In the genomic region with DNA sequence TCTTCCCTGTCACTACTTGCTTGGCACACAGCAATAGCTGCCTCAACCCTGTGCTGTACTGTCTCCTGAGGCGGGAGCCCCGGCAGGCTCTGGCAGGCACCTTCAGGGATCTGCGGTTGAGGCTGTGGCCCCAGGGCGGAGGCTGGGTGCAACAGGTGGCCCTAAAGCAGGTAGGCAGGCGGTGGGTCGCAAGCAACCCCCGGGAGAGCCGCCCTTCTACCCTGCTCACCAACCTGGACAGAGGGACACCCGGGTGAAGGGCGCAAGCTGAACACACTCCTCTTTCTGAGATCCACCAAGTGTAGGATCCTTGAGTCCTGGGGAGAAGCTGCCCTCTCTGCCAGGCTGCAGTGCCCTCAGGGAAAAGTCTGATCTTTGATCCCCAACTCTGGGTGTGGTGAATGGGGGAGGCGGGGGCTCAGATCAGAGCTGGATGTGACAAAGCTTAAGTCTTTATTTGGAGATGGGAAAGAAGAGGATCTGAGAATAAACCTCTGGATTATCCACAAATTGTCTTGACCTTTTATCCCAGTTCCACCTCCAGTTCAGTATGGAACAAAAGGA, we compare ENCODE assay signal across 1 cellular context.
TF ChIP-seq lines count a peak whose summit lies in the region.

No MANE protein-coding gene starts in this region.

TF ChIP-seq in HepG2, 621 proteins besides CTCF, POLR2A, EP300 and RAD21 (continued from another document):
- TF ChIP-seq, protein P1, sequence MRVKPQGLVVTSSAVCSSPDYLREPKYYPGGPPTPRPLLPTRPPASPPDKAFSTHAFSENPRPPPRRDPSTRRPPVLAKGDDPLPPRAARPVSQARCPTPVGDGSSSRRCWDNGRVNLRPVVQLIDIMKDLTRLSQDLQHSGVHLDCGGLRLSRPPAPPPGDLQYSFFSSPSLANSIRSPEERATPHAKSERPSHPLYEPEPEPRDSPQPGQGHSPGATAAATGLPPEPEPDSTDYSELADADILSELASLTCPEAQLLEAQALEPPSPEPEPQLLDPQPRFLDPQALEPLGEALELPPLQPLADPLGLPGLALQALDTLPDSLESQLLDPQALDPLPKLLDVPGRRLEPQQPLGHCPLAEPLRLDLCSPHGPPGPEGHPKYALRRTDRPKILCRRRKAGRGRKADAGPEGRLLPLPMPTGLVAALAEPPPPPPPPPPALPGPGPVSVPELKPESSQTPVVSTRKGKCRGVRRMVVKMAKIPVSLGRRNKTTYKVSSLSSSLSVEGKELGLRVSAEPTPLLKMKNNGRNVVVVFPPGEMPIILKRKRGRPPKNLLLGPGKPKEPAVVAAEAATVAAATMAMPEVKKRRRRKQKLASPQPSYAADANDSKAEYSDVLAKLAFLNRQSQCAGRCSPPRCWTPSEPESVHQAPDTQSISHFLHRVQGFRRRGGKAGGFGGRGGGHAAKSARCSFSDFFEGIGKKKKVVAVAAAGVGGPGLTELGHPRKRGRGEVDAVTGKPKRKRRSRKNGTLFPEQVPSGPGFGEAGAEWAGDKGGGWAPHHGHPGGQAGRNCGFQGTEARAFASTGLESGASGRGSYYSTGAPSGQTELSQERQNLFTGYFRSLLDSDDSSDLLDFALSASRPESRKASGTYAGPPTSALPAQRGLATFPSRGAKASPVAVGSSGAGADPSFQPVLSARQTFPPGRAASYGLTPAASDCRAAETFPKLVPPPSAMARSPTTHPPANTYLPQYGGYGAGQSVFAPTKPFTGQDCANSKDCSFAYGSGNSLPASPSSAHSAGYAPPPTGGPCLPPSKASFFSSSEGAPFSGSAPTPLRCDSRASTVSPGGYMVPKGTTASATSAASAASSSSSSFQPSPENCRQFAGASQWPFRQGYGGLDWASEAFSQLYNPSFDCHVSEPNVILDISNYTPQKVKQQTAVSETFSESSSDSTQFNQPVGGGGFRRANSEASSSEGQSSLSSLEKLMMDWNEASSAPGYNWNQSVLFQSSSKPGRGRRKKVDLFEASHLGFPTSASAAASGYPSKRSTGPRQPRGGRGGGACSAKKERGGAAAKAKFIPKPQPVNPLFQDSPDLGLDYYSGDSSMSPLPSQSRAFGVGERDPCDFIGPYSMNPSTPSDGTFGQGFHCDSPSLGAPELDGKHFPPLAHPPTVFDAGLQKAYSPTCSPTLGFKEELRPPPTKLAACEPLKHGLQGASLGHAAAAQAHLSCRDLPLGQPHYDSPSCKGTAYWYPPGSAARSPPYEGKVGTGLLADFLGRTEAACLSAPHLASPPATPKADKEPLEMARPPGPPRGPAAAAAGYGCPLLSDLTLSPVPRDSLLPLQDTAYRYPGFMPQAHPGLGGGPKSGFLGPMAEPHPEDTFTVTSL (CRISPR knock-in tag; IDR thresholded peaks at IDR 0.05; ENCODE audit: borderline replicate concordance) = no peak
- TF ChIP-seq ESRRA (CRISPR knock-in tag; IDR thresholded peaks at IDR 0.05; ENCODE audit: low read depth) (no peak), GATAD2A (CRISPR knock-in tag; IDR thresholded peaks at IDR 0.05) (no peak), SOX6 (IDR thresholded peaks at IDR 0.05) (no peak), SOX6 (CRISPR knock-in tag; IDR thresholded peaks at IDR 0.05) (no peak), ZNF619 (CRISPR knock-in tag; IDR thresholded peaks at IDR 0.05) (no peak), ZNF7 (CRISPR knock-in tag; IDR thresholded peaks at IDR 0.05) (no peak), SMARCC2 (IDR thresholded peaks at IDR 0.05) (no peak), AKNA (CRISPR knock-in tag; IDR thresholded peaks at IDR 0.05; ENCODE audit: borderline replicate concordance) (no peak), MIER2 (CRISPR knock-in tag; IDR thresholded peaks at IDR 0.05) (no peak), HMG20B (CRISPR knock-in tag; conservative IDR thresholded peaks at IDR 0.05) (no peak), TBX3 (IDR thresholded peaks at IDR 0.05; ENCODE audit: borderline replicate concordance) (no peak), ZNF713 (CRISPR knock-in tag; IDR thresholded peaks at IDR 0.05) (no peak), ZNF205 (CRISPR knock-in tag; IDR thresholded peaks at IDR 0.05) (no peak), ZNF557 (CRISPR knock-in tag; IDR thresholded peaks at IDR 0.05) (no peak)
- TF ChIP-seq, protein P2, sequence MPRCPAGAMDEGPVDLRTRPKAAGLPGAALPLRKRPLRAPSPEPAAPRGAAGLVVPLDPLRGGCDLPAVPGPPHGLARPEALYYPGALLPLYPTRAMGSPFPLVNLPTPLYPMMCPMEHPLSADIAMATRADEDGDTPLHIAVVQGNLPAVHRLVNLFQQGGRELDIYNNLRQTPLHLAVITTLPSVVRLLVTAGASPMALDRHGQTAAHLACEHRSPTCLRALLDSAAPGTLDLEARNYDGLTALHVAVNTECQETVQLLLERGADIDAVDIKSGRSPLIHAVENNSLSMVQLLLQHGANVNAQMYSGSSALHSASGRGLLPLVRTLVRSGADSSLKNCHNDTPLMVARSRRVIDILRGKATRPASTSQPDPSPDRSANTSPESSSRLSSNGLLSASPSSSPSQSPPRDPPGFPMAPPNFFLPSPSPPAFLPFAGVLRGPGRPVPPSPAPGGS (CRISPR knock-in tag; IDR thresholded peaks at IDR 0.05) = no peak; the same call in 1 of the 2 replicates
- TF ChIP-seq, protein P3, sequence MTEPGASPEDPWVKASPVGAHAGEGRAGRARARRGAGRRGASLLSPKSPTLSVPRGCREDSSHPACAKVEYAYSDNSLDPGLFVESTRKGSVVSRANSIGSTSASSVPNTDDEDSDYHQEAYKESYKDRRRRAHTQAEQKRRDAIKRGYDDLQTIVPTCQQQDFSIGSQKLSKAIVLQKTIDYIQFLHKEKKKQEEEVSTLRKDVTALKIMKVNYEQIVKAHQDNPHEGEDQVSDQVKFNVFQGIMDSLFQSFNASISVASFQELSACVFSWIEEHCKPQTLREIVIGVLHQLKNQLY (CRISPR knock-in tag; IDR thresholded peaks at IDR 0.05) = no peak
- TF ChIP-seq, protein P4, sequence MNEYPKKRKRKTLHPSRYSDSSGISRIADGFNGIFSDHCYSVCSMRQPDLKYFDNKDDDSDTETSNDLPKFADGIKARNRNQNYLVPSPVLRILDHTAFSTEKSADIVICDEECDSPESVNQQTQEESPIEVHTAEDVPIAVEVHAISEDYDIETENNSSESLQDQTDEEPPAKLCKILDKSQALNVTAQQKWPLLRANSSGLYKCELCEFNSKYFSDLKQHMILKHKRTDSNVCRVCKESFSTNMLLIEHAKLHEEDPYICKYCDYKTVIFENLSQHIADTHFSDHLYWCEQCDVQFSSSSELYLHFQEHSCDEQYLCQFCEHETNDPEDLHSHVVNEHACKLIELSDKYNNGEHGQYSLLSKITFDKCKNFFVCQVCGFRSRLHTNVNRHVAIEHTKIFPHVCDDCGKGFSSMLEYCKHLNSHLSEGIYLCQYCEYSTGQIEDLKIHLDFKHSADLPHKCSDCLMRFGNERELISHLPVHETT (CRISPR knock-in tag; conservative IDR thresholded peaks at IDR 0.05) = no peak
- TF ChIP-seq, protein P5, sequence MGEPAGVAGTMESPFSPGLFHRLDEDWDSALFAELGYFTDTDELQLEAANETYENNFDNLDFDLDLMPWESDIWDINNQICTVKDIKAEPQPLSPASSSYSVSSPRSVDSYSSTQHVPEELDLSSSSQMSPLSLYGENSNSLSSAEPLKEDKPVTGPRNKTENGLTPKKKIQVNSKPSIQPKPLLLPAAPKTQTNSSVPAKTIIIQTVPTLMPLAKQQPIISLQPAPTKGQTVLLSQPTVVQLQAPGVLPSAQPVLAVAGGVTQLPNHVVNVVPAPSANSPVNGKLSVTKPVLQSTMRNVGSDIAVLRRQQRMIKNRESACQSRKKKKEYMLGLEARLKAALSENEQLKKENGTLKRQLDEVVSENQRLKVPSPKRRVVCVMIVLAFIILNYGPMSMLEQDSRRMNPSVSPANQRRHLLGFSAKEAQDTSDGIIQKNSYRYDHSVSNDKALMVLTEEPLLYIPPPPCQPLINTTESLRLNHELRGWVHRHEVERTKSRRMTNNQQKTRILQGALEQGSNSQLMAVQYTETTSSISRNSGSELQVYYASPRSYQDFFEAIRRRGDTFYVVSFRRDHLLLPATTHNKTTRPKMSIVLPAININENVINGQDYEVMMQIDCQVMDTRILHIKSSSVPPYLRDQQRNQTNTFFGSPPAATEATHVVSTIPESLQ (CRISPR knock-in tag; conservative IDR thresholded peaks at IDR 0.05) = no peak
- TF ChIP-seq, protein P6, sequence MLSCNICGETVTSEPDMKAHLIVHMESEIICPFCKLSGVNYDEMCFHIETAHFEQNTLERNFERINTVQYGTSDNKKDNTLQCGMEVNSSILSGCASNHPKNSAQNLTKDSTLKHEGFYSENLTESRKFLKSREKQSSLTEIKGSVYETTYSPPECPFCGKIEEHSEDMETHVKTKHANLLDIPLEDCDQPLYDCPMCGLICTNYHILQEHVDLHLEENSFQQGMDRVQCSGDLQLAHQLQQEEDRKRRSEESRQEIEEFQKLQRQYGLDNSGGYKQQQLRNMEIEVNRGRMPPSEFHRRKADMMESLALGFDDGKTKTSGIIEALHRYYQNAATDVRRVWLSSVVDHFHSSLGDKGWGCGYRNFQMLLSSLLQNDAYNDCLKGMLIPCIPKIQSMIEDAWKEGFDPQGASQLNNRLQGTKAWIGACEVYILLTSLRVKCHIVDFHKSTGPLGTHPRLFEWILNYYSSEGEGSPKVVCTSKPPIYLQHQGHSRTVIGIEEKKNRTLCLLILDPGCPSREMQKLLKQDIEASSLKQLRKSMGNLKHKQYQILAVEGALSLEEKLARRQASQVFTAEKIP (CRISPR knock-in tag; IDR thresholded peaks at IDR 0.05; ENCODE audit: borderline replicate concordance) = no peak
- TF ChIP-seq, protein P7, sequence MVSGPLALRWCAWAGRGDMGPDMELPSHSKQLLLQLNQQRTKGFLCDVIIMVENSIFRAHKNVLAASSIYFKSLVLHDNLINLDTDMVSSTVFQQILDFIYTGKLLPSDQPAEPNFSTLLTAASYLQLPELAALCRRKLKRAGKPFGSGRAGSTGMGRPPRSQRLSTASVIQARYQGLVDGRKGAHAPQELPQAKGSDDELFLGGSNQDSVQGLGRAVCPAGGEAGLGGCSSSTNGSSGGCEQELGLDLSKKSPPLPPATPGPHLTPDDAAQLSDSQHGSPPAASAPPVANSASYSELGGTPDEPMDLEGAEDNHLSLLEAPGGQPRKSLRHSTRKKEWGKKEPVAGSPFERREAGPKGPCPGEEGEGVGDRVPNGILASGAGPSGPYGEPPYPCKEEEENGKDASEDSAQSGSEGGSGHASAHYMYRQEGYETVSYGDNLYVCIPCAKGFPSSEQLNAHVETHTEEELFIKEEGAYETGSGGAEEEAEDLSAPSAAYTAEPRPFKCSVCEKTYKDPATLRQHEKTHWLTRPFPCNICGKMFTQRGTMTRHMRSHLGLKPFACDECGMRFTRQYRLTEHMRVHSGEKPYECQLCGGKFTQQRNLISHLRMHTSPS (CRISPR knock-in tag; IDR thresholded peaks at IDR 0.05; ENCODE audit: low read depth) = peak; percentile 49; the same call in 1 of the 2 replicates
